In the genomic region with DNA sequence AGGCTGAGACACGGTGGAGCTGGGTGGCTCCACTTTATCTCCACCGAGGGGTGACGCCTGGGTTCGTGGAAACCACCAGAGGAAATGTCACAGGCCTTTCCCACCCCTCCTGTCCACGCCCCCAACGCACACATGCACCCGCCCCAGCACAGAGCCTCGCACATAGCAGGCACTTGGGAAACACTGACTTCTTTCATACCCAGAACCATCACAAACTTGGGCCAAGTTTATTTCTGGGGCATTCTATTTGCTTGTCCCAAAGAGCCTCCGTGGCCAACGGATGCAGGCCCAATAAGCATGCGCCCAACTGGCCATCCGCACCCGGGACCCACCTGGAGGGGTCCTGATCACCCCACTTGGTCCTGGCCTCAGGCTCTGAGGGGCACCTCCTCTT, we compare ENCODE assay signal across 1 cellular context.
TF ChIP-seq lines count a peak whose summit lies in the region.

No MANE protein-coding gene starts in this region.

TF ChIP-seq in GM23338, 12 proteins besides CTCF, POLR2A, EP300 and RAD21 (continued from another document):
- TF ChIP-seq ZNF331 (CRISPR knock-in tag; IDR thresholded peaks at IDR 0.05; ENCODE audit: low read depth) (no peak), CREB1 (CRISPR knock-in tag; IDR thresholded peaks at IDR 0.05; ENCODE audit: low read depth) (no peak)
